ENCODE assay signal across 8 cellular contexts in the genomic region with DNA sequence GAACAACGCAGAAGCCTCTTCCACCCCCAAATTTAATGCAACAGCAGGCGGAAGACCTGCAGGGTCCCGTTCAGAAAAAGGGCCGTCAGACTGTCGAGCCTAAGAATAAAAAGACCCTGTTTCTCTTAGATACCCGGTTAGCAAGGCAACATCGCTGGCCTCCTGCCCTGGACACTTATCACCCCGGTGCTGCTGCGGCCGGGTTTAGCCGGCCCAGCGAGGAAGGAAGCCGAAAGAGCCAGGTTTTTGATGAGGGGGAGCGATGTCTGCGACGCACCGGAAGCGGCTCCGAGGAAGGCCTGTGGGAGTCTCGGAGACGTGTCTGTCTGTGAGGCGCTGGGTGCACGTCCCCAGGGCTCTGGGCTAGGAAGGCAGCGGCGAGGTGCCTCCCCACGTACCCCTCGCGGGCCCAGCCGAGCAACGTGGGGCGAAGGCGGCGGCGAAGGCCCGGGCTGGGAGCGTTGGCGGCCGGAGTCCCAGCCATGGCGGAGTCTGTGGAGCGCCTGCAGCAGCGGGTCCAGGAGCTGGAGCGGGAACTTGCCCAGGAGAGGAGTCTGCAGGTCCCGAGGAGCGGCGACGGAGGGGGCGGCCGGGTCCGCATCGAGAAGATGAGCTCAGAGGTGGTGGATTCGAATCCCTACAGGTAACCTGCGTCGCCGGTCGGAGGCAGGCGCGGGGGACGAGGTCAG. TPM values are rescaled to one million over a fixed set of nuclear protein-coding genes. Genes with fewer than 3 reads are reported as not detected.
DNase-seq lines count a peak whose midpoint lies in the region; ATAC-seq, FAIRE-seq and TF ChIP-seq lines count a peak whose summit lies in the region.

A gene (plus strand): TSS at position 274 of the 689 bp plus-strand sequence. CDS start 209 bp downstream, at position 483.

- TF ChIP-seq POLR2A in A549 (IDR thresholded peaks at IDR 0.05; ENCODE audit: low read length) = peak; percentile 65

- TF ChIP-seq CTCF in A549 (IDR thresholded peaks at IDR 0.05) = no peak
- TF ChIP-seq CTCF in kidney epithelial cell (IDR thresholded peaks at IDR 0.05; ENCODE audit: insufficient read depth, low read length, poor library complexity, severe bottlenecking) = no peak

- DNase-seq in A549 (ENCODE audit: low read depth in 1 of 2, low spot score in 1 of 2) = peak; percentile 56 to 71
- DNase-seq in NCI-H2171 (lab: John Stamatoyannopoulos, UW) = peak; percentile 46
- peak; percentile 69 for DNase-seq in activated CD4-positive, CD25-positive, alpha-beta regulatory T cell treated with anti-CD3 and anti-CD28 coated beads, Interleukin-2, amount 50 U/mL, for 72 hours
- DNase-seq in cerebellar cortex (ENCODE audit: low spot score) = peak; percentile 70
- DNase-seq in kidney epithelial cell (ENCODE audit: low read depth) = no peak
- peak; percentile 79 for DNase-seq in stimulated activated CD4-positive, alpha-beta T cell treated with anti-CD3 and anti-CD28 coated beads, Interleukin-15, amount 100 ng/mL, for 24 hours

- H3K9me3 ChIP-seq in A549 = no peaks in the 10 kb centered on the region

- FAIRE-seq in A549 (lab: Jason Lieb, UNC) = no peak

- POLR2A ChIA-PET in A549 (lab: Yijun Ruan, JAX) = interaction anchor here (0.9 to 1.2 kb wide), 2 partner anchors 18 to 243 kb away, joined by 3 read pairs; a partner anchor contains a TSS

- peak within 1 kb of the TSS; percentile 93 for H3K27ac ChIP-seq in A549

- no peaks in the 10 kb centered on the region for H3K36me3 ChIP-seq in kidney epithelial cell (ENCODE audit: control insufficient read depth, insufficient read depth, low read length)

- peak; percentile 85 to 87 for ATAC-seq in A549
- ATAC-seq in GM18508 (IDR thresholded peaks at IDR 0.05; ENCODE audit: insufficient read depth, unreplicated experiment) = peak; percentile 32
- peak; percentile 56 for ATAC-seq in HG02973 (IDR thresholded peaks at IDR 0.05; ENCODE audit: unreplicated experiment)

- no peaks in the 10 kb centered on the region for H3K27me3 ChIP-seq in kidney epithelial cell (ENCODE audit: control insufficient read depth, insufficient read depth, low read length)

- peaks cover 22% of the 10 kb centered on the region; the same call in 2 of the 3 replicates for H3K4me1 ChIP-seq in A549

- CTCF ChIA-PET in A549 (lab: Yijun Ruan, JAX) = interaction anchor here (1.1 to 2.5 kb wide), 2 partner anchors 18 to 133 kb away, joined by 3 to 8 read pairs; no protein-coding TSS in a partner anchor

- 0% methylated on average over 12 of the region's 58 CpGs for WGBS in A549 (ENCODE audit: missing lambda C conversion rate)

- no peak for TF ChIP-seq EP300 in A549 (IDR thresholded peaks at IDR 0.05)

- H3K4me3 ChIP-seq in A549 (peak within 1 kb of the TSS; percentile 77), kidney epithelial cell (ENCODE audit: low read depth, low read length) (peak within 1 kb of the TSS; percentile 88)

- peak within 1 kb of the TSS; percentile 82 for H3K4me2 ChIP-seq in A549

- TF ChIP-seq RAD21 in A549 (conservative IDR thresholded peaks at IDR 0.05 in 1 of 2, IDR thresholded peaks at IDR 0.05 in 1 of 2) = no peak

TF ChIP-seq in A549, 52 proteins besides CTCF, POLR2A, EP300 and RAD21:
- TF ChIP-seq HOXA7 (CRISPR knock-in tag; IDR thresholded peaks at IDR 0.05) = no peak
- no peak for TF ChIP-seq HEYL (CRISPR knock-in tag; IDR thresholded peaks at IDR 0.05)
- 0 out of 4 replicates have a peak, but pooled peaks of 1 of the 2 experiments have one; percentile 3 for TF ChIP-seq CEBPB (IDR thresholded peaks at IDR 0.05)
- TF ChIP-seq, protein P1, sequence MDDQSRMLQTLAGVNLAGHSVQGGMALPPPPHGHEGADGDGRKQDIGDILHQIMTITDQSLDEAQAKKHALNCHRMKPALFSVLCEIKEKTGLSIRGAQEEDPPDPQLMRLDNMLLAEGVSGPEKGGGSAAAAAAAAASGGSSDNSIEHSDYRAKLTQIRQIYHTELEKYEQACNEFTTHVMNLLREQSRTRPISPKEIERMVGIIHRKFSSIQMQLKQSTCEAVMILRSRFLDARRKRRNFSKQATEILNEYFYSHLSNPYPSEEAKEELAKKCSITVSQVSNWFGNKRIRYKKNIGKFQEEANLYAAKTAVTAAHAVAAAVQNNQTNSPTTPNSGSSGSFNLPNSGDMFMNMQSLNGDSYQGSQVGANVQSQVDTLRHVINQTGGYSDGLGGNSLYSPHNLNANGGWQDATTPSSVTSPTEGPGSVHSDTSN (IDR thresholded peaks at IDR 0.05) = no peak
- TF ChIP-seq ZC3H11A (IDR thresholded peaks at IDR 0.05) = no peak
- TF ChIP-seq SREBF2 (IDR thresholded peaks at IDR 0.05) = no peak
- no peak for TF ChIP-seq ZNF302 (CRISPR knock-in tag; IDR thresholded peaks at IDR 0.05)
- TF ChIP-seq, protein P2, sequence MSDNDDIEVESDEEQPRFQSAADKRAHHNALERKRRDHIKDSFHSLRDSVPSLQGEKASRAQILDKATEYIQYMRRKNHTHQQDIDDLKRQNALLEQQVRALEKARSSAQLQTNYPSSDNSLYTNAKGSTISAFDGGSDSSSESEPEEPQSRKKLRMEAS (IDR thresholded peaks at IDR 0.05) = 0 out of 2 replicates have a peak, but pooled peaks have one; percentile 5
- no peak for TF ChIP-seq BHLHE40 (IDR thresholded peaks at IDR 0.05; ENCODE audit: low read depth, low read length)
- no peak for TF ChIP-seq MAFK (IDR thresholded peaks at IDR 0.05; ENCODE audit: partially characterized antibody)
- no peak for TF ChIP-seq POLR2AphosphoS2 (conservative IDR thresholded peaks at IDR 0.05; ENCODE audit: low read length)
- no peak for TF ChIP-seq EHMT2 (IDR thresholded peaks at IDR 0.05; ENCODE audit: low read depth)
- TF ChIP-seq, protein P3, sequence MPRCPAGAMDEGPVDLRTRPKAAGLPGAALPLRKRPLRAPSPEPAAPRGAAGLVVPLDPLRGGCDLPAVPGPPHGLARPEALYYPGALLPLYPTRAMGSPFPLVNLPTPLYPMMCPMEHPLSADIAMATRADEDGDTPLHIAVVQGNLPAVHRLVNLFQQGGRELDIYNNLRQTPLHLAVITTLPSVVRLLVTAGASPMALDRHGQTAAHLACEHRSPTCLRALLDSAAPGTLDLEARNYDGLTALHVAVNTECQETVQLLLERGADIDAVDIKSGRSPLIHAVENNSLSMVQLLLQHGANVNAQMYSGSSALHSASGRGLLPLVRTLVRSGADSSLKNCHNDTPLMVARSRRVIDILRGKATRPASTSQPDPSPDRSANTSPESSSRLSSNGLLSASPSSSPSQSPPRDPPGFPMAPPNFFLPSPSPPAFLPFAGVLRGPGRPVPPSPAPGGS (IDR thresholded peaks at IDR 0.05) = no peak
- TF ChIP-seq NR3C1 (IDR thresholded peaks at IDR 0.05) = no peak
- TF ChIP-seq CHD2 (IDR thresholded peaks at IDR 0.05; ENCODE audit: low read length, partially characterized antibody) = no peak
- TF ChIP-seq RCOR1 (IDR thresholded peaks at IDR 0.05; ENCODE audit: low read depth, low read length) = no peak
- TF ChIP-seq, protein P4, sequence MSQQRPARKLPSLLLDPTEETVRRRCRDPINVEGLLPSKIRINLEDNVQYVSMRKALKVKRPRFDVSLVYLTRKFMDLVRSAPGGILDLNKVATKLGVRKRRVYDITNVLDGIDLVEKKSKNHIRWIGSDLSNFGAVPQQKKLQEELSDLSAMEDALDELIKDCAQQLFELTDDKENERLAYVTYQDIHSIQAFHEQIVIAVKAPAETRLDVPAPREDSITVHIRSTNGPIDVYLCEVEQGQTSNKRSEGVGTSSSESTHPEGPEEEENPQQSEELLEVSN (IDR thresholded peaks at IDR 0.05; ENCODE audit: borderline replicate concordance, low read depth) = no peak
- TF ChIP-seq, protein P5, sequence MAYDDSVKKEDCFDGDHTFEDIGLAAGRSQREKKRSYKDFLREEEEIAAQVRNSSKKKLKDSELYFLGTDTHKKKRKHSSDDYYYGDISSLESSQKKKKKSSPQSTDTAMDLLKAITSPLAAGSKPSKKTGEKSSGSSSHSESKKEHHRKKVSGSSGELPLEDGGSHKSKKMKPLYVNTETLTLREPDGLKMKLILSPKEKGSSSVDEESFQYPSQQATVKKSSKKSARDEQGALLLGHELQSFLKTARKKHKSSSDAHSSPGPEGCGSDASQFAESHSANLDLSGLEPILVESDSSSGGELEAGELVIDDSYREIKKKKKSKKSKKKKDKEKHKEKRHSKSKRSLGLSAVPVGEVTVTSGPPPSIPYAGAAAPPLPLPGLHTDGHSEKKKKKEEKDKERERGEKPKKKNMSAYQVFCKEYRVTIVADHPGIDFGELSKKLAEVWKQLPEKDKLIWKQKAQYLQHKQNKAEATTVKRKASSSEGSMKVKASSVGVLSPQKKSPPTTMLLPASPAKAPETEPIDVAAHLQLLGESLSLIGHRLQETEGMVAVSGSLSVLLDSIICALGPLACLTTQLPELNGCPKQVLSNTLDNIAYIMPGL (CRISPR knock-in tag; IDR thresholded peaks at IDR 0.05; ENCODE audit: borderline replicate concordance) = 0 out of 2 replicates have a peak, but pooled peaks have one; percentile 46
- TF ChIP-seq JUN (IDR thresholded peaks at IDR 0.05) = peak; percentile 55 to 70; a peak in 3 of 5 replicates
- TF ChIP-seq RNF2 (IDR thresholded peaks at IDR 0.05; ENCODE audit: borderline replicate concordance, low read depth) = no peak
- TF ChIP-seq, protein P6, sequence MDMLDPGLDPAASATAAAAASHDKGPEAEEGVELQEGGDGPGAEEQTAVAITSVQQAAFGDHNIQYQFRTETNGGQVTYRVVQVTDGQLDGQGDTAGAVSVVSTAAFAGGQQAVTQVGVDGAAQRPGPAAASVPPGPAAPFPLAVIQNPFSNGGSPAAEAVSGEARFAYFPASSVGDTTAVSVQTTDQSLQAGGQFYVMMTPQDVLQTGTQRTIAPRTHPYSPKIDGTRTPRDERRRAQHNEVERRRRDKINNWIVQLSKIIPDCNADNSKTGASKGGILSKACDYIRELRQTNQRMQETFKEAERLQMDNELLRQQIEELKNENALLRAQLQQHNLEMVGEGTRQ (IDR thresholded peaks at IDR 0.05) = no peak
- no peak for TF ChIP-seq GATA3 (IDR thresholded peaks at IDR 0.05; ENCODE audit: borderline replicate concordance)
- TF ChIP-seq PHF8 (IDR thresholded peaks at IDR 0.05; ENCODE audit: borderline replicate concordance, low read depth) = 0 out of 2 replicates have a peak, but pooled peaks have one; percentile 58
- TF ChIP-seq KDM5A (IDR thresholded peaks at IDR 0.05) = peak; percentile 71
TF ChIP-seq in A549: peak in this region for 6.

RNA-seq across cellular contexts. Expression of the gene that starts here (rescaled TPM):
- polyA plus RNA-seq in A549 (2011; rRNA removed) (46.4 and 49.1 TPM in 2 replicates), A549 (2017; fragmentation: RNase III; extraction: RNeasy Plus Mini Kit Qiagen cat#74134 plus additional on column Dnase treatment) (41.0 to 44.4 TPM (median 41.8 TPM) in 3 replicates)
- polyA plus RNA-seq in A549 (2012; cell fraction: cytosol; rRNA removed) = 26.1 and 28.6 TPM in 2 replicates
- 19.4 and 22.3 TPM in 2 replicates for polyA plus RNA-seq in A549 (2012; cell fraction: nucleus; rRNA removed)
- polyA minus RNA-seq in A549 (2011; rRNA and poly(A)+ RNA removed) = 19.9 and 22.7 TPM in 2 replicates
- 20.6 and 37.3 TPM in 2 replicates for total RNA-seq in kidney epithelial cell

Comparison
In these comparisons a context has a peak if more than half of its experiments do, and no peak if none do; other contexts are left out.
1. ATAC-seq: peak in every context shown above with its lines; median percentile 86 in A549; 56 in HG02973; 32 in GM18508.